Comparison of ENCODE assay signal across 11 cellular contexts in genomic region chr2:128236491-128237035, GRCh38.
DNase-seq lines count a peak whose midpoint lies in the region; ATAC-seq and TF ChIP-seq lines count a peak whose summit lies in the region.
"Had no signal": no experiment of that assay in that cellular context is flagged by ENCODE, and none has a peak within 500 bp of the region (broad histone marks: within the 10 kb centered on the region; RNA-seq: fewer than 3 reads in every experiment).

No MANE protein-coding gene starts in this region.

- no peak for TF ChIP-seq CTCF in osteocyte (IDR thresholded peaks at IDR 0.05)

- H3K4me3 Mint-ChIP-seq in osteocyte (ENCODE audit: unreplicated experiment) = no peak overlapping the region
- H3K4me3 Mint-ChIP-seq in stimulated activated effector memory CD8-positive, alpha-beta T cell treated with anti-CD3 and anti-CD28 coated beads, Interleukin-12 subunit alpha, Interleukin-12 subunit beta, amount 100 ng/mL, for 72 hours = no peak overlapping the region
- H3K4me3 Mint-ChIP-seq: CD8-positive, alpha-beta T cell had no signal

- H3K9me3 Mint-ChIP-seq in osteocyte (ENCODE audit: unreplicated experiment) = no peaks in the 10 kb centered on the region
- H3K9me3 Mint-ChIP-seq in stimulated activated effector memory CD8-positive, alpha-beta T cell treated with anti-CD3 and anti-CD28 coated beads, Interleukin-12 subunit alpha, Interleukin-12 subunit beta, amount 100 ng/mL, for 72 hours = no peaks in the 10 kb centered on the region
- H3K9me3 Mint-ChIP-seq: brain; CD8-positive, alpha-beta T cell had no signal

- no peaks in the 10 kb centered on the region for H3K36me3 Mint-ChIP-seq in osteocyte (ENCODE audit: unreplicated experiment)
- no peaks in the 10 kb centered on the region for H3K36me3 Mint-ChIP-seq in stimulated activated effector memory CD8-positive, alpha-beta T cell treated with anti-CD3 and anti-CD28 coated beads, Interleukin-12 subunit alpha, Interleukin-12 subunit beta, amount 100 ng/mL, for 72 hours
- H3K36me3 Mint-ChIP-seq: brain; CD8-positive, alpha-beta T cell had no signal

- H3K27ac Mint-ChIP-seq in osteocyte (ENCODE audit: unreplicated experiment) = peak overlapping the region; percentile 54
- no peak overlapping the region for H3K27ac Mint-ChIP-seq in stimulated activated effector memory CD8-positive, alpha-beta T cell treated with anti-CD3 and anti-CD28 coated beads, Interleukin-12 subunit alpha, Interleukin-12 subunit beta, amount 100 ng/mL, for 72 hours
- H3K27ac Mint-ChIP-seq: brain; CD8-positive, alpha-beta T cell had no signal

- no peaks in the 10 kb centered on the region for H3K27me3 Mint-ChIP-seq in osteocyte (ENCODE audit: unreplicated experiment)

- DNase-seq in Daoy (ENCODE audit: low read depth) = peak; percentile 49
- peak; percentile 61 for DNase-seq in RKO (ENCODE audit: low spot score)
- peak; percentile 19 for DNase-seq in fibroblast of gingiva (ENCODE audit: low read depth)
- peak; percentile 80 for DNase-seq in osteocyte (ENCODE audit: extremely low spot score, unreplicated experiment)
- DNase-seq in stimulated activated effector memory CD8-positive, alpha-beta T cell treated with anti-CD3 and anti-CD28 coated beads, Interleukin-12 subunit alpha, Interleukin-12 subunit beta, amount 100 ng/mL, for 72 hours (ENCODE audit: low spot score in 2 of 2) = no peak
- DNase-seq in DMS 273 (lab: John Stamatoyannopoulos, UW; ENCODE audit: unreplicated experiment) = no peak
- no peak for DNase-seq in NCI-H1436 treated with DMSO at 0.1 percent for 48 hours (lab: John Stamatoyannopoulos, UW)
- DNase-seq: activated T-cell treated with anti-CD3 and anti-CD28 coated beads for 4 hours had no signal

- ATAC-seq in stimulated activated effector memory CD8-positive, alpha-beta T cell treated with anti-CD3 and anti-CD28 coated beads, Interleukin-12 subunit alpha, Interleukin-12 subunit beta, amount 100 ng/mL, for 72 hours = no peak
- ATAC-seq in GM21515 (IDR thresholded peaks at IDR 0.05; ENCODE audit: unreplicated experiment) = no peak
- ATAC-seq: CD8-positive, alpha-beta T cell had no signal

- peaks cover 23% of the 10 kb centered on the region for H3K4me1 Mint-ChIP-seq in osteocyte (ENCODE audit: unreplicated experiment)
- H3K4me1 Mint-ChIP-seq in stimulated activated effector memory CD8-positive, alpha-beta T cell treated with anti-CD3 and anti-CD28 coated beads, Interleukin-12 subunit alpha, Interleukin-12 subunit beta, amount 100 ng/mL, for 72 hours = no peaks in the 10 kb centered on the region

Comparison
In these comparisons a context has a peak if more than half of its experiments do, and no peak if none do; other contexts are left out.
1. DNase-seq: peak in Daoy (single experiment), RKO (single experiment), fibroblast of gingiva (single experiment) and osteocyte (single experiment); none in stimulated activated effector memory CD8-positive, alpha-beta T cell treated with anti-CD3 and anti-CD28 coated beads, Interleukin-12 subunit alpha, Interleukin-12 subunit beta, amount 100 ng/mL, for 72 hours (0 of 2), DMS 273 (single experiment) and NCI-H1436 treated with DMSO at 0.1 percent for 48 hours (single experiment).